In genomic region chr10:5008857-5009548, GRCh38 we compare ENCODE assay signal across 2 cellular contexts.
TF ChIP-seq lines count a peak whose summit lies in the region.
"Not testable (repeated sequence)": the region's sequence is repeated elsewhere in the genome, so short reads cannot be mapped to it uniquely, and the experiment has no call there.

No MANE protein-coding gene starts in this region.

TF ChIP-seq in IMR-90, 13 proteins besides CTCF, POLR2A, EP300 and RAD21:
- TF ChIP-seq CEBPB (IDR thresholded peaks at IDR 0.05; ENCODE audit: low read depth, low read length), result peak; percentile 33; the same call in 1 of the 2 replicates
TF ChIP-seq in IMR-90: peak in this region for 1; not testable (repeated sequence) for 12.

TF ChIP-seq in HepG2, 621 proteins besides CTCF, POLR2A, EP300 and RAD21 (continues in another document):
- TF ChIP-seq PATZ1 (CRISPR knock-in tag; IDR thresholded peaks at IDR 0.05), result peak; percentile 28; the same call in 1 of the 2 replicates
- TF ChIP-seq FOSL2 (CRISPR knock-in tag; IDR thresholded peaks at IDR 0.05), result peak; percentile 95
- peak; percentile 77; the same call in 1 of the 2 replicates for TF ChIP-seq ZBTB7B (CRISPR knock-in tag; IDR thresholded peaks at IDR 0.05)
- TF ChIP-seq DMAP1 (CRISPR knock-in tag; IDR thresholded peaks at IDR 0.05), result peak; percentile 29
- TF ChIP-seq NCOA2 (CRISPR knock-in tag; IDR thresholded peaks at IDR 0.05), result peak; percentile 87
- peak; percentile 42; the same call in 1 of the 2 replicates for TF ChIP-seq ZNF264 (CRISPR knock-in tag; IDR thresholded peaks at IDR 0.05)
- TF ChIP-seq ZNF205 (CRISPR knock-in tag; IDR thresholded peaks at IDR 0.05), result peak; percentile 60; the same call in 1 of the 2 replicates
- TF ChIP-seq YEATS4 (CRISPR knock-in tag; IDR thresholded peaks at IDR 0.05; ENCODE audit: borderline replicate concordance), result peak; percentile 28; the same call in 1 of the 2 replicates
- TF ChIP-seq KDM6A (CRISPR knock-in tag; IDR thresholded peaks at IDR 0.05; ENCODE audit: low read depth), result peak; percentile 12; the same call in 1 of the 2 replicates
- 0 out of 4 replicates have a peak, but pooled peaks of 1 of the 2 experiments have one; percentile 35 for TF ChIP-seq NR2F1 (CRISPR knock-in tag; IDR thresholded peaks at IDR 0.05)
- TF ChIP-seq TFAP4 (IDR thresholded peaks at IDR 0.05; ENCODE audit: borderline replicate concordance, low read depth), result peak; percentile 13; the same call in 1 of the 2 replicates
- TF ChIP-seq ZNF710 (CRISPR knock-in tag; IDR thresholded peaks at IDR 0.05; ENCODE audit: borderline replicate concordance), result peak; percentile 98
- 0 out of 2 replicates have a peak, but pooled peaks have one; percentile 31 for TF ChIP-seq POGK (CRISPR knock-in tag; conservative IDR thresholded peaks at IDR 0.05)
- peak; percentile 62; the same call in 1 of the 2 replicates for TF ChIP-seq PBX2 (CRISPR knock-in tag; IDR thresholded peaks at IDR 0.05)
- TF ChIP-seq MIER3 (CRISPR knock-in tag; IDR thresholded peaks at IDR 0.05; ENCODE audit: borderline replicate concordance), result peak; percentile 77; the same call in 1 of the 2 replicates
- peak; percentile 99 for TF ChIP-seq SOX13 (IDR thresholded peaks at IDR 0.05)
- TF ChIP-seq SOX13 (CRISPR knock-in tag; conservative IDR thresholded peaks at IDR 0.05 in 1 of 2, IDR thresholded peaks at IDR 0.05 in 1 of 2), result peak in 1 of 2 experiments; percentile 99; a peak in 2 of 4 replicates
- peak; percentile 91 for TF ChIP-seq ZBTB43 (CRISPR knock-in tag; conservative IDR thresholded peaks at IDR 0.05)
- peak; percentile 66; the same call in 1 of the 2 replicates for TF ChIP-seq FOXK1 (CRISPR knock-in tag; IDR thresholded peaks at IDR 0.05; ENCODE audit: borderline replicate concordance, low read depth)
- TF ChIP-seq ZNF331 (CRISPR knock-in tag; IDR thresholded peaks at IDR 0.05), result peak; percentile 57; the same call in 1 of the 2 replicates
- TF ChIP-seq SKIL (CRISPR knock-in tag; IDR thresholded peaks at IDR 0.05; ENCODE audit: borderline replicate concordance), result peak; percentile 54
- TF ChIP-seq NR2F6 (IDR thresholded peaks at IDR 0.05), result peak; percentile 62
- TF ChIP-seq NR2F6 (CRISPR knock-in tag; IDR thresholded peaks at IDR 0.05), result 0 out of 2 replicates have a peak, but pooled peaks have one; percentile 56
- peak; percentile 65 for TF ChIP-seq ISL2 (CRISPR knock-in tag; IDR thresholded peaks at IDR 0.05)
- not testable (repeated sequence) for TF ChIP-seq FOXP1, CREB1 (IDR thresholded peaks at IDR 0.05)
- TF ChIP-seq FOXP1 (CRISPR knock-in tag; IDR thresholded peaks at IDR 0.05), result peak; percentile 88
- TF ChIP-seq PAXIP1 (CRISPR knock-in tag; conservative IDR thresholded peaks at IDR 0.05), result peak; percentile 75
- TF ChIP-seq CREB1 (CRISPR knock-in tag; IDR thresholded peaks at IDR 0.05), result peak; percentile 62; the same call in 1 of the 2 replicates
- peak; percentile 75 for TF ChIP-seq POGZ (CRISPR knock-in tag; IDR thresholded peaks at IDR 0.05)
- TF ChIP-seq MAFK (conservative IDR thresholded peaks at IDR 0.05 in 1 of 2, IDR thresholded peaks at IDR 0.05 in 1 of 2; ENCODE audit: low read length in 2 of 2), result peak; percentile 57 to 83
- peak; percentile 96 for TF ChIP-seq NFE2L2 (IDR thresholded peaks at IDR 0.05; ENCODE audit: low read length)
- TF ChIP-seq CEBPB (IDR thresholded peaks at IDR 0.05; ENCODE audit: borderline replicate concordance, low read depth, low read length), result peak; percentile 96
- TF ChIP-seq THAP11 (CRISPR knock-in tag; IDR thresholded peaks at IDR 0.05), result peak; percentile 56; the same call in 1 of the 2 replicates
- peak; percentile 40; the same call in 1 of the 2 replicates for TF ChIP-seq KAT8 (CRISPR knock-in tag; IDR thresholded peaks at IDR 0.05)
- peak; percentile 84 for TF ChIP-seq HMG20A (CRISPR knock-in tag; IDR thresholded peaks at IDR 0.05; ENCODE audit: borderline replicate concordance)
- 0 out of 2 replicates have a peak, but pooled peaks have one; percentile 54 for TF ChIP-seq MIXL1 (CRISPR knock-in tag; IDR thresholded peaks at IDR 0.05)
- 0 out of 2 replicates have a peak, but pooled peaks have one; percentile 31 for TF ChIP-seq ZNF792 (CRISPR knock-in tag; IDR thresholded peaks at IDR 0.05)
- peak; percentile 96 for TF ChIP-seq CEBPG (CRISPR knock-in tag; IDR thresholded peaks at IDR 0.05)
- TF ChIP-seq HNF1A (IDR thresholded peaks at IDR 0.05; ENCODE audit: low read depth), result peak; percentile 63; the same call in 1 of the 2 replicates
- peak; percentile 27; the same call in 1 of the 2 replicates for TF ChIP-seq HNF1A (CRISPR knock-in tag; IDR thresholded peaks at IDR 0.05; ENCODE audit: borderline replicate concordance)
